Comparison of ENCODE assay signal across 8 cellular contexts in the genomic region with DNA sequence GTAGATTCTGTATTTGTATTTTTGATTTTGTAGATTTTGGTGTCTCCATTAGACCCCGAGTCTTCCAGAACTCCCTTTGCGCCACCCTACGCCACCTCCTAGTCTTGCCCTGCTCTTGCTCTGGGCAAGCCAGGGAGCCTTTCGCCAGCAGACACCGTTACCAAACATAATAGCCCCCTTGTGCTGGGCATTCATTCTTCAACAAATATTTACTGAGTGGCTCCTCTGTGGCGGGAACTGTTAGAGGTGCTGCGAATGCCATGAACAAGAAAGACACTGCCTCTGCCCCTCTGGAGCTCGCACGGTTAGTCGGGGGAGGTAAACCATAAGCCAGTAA. TPM values are rescaled to one million over a fixed set of nuclear protein-coding genes. Genes with fewer than 3 reads are reported as not detected.
DNase-seq lines count a peak whose midpoint lies in the region; ATAC-seq and TF ChIP-seq lines count a peak whose summit lies in the region.

No MANE protein-coding gene starts in this region.

- TF ChIP-seq CTCF in ascending aorta (IDR thresholded peaks at IDR 0.05), result no peak
- no peak for TF ChIP-seq CTCF in liver (IDR thresholded peaks at IDR 0.05; ENCODE audit: low read depth, low read length, missing input control)
- TF ChIP-seq CTCF in transverse colon (IDR thresholded peaks at IDR 0.05), result no peak

- peak overlapping the region; percentile 77 for H3K9ac ChIP-seq in Karpas-422 (ENCODE audit: low read length)
- H3K9ac ChIP-seq in liver (ENCODE audit: low read depth in 1 of 2, low read length in 2 of 2), result peak overlapping the region; percentile 91 to 97

- peak overlapping the region; percentile 62 for H2AFZ ChIP-seq in Karpas-422 (ENCODE audit: low read length)

- H3K27ac Mint-ChIP-seq in CD8-positive, alpha-beta memory T cell, result peak overlapping the region in 3 of 8 donors; percentile 43 to 61 (median 53)

- no peaks in the 10 kb centered on the region for H3K9me2 ChIP-seq in Karpas-422 (replicated peaks; ENCODE audit: insufficient read depth, low read length)

- no peak for TF ChIP-seq EP300 in transverse colon (IDR thresholded peaks at IDR 0.05; ENCODE audit: low read depth)

- POLR2A ChIA-PET in CD8-positive, alpha-beta memory T cell (lab: Charles Lee), result interaction anchor here (1.0 kb wide), 1 partner anchor 90 kb away, joined by 3 read pairs; the partner anchor contains the start of gene DNAJA2

- CTCF ChIA-PET in CD8-positive, alpha-beta memory T cell (lab: Charles Lee), result interaction anchor here (1.1 to 2.1 kb wide), 2 partner anchors 27 to 29 kb away, joined by 4 to 7 read pairs; no protein-coding TSS in a partner anchor

- no peak for TF ChIP-seq RAD21 in liver (IDR thresholded peaks at IDR 0.05)

- intact Hi-C loops in ascending aorta (cut with DNase I) (loop anchor here (2.0 to 5.0 kb wide), 2 partner anchors 27 to 1504 kb away; partner anchors contain the start of gene SIAH1), transverse colon (cut with DNase I; ENCODE audit: low total_unique reads) (no loop called here)

- peaks cover under 1 to 33% of the 10 kb centered on the region in 2 donors for H3K27me3 Mint-ChIP-seq in CD8-positive, alpha-beta memory T cell

- peak overlapping the region; percentile 63 for H3K4me3 ChIP-seq in CD8-positive, alpha-beta memory T cell (ENCODE audit: low read length)
- peak overlapping the region; percentile 91 for H3K4me3 ChIP-seq in Karpas-422 (ENCODE audit: low read length)
- H3K4me3 ChIP-seq in ascending aorta, result peak overlapping the region; percentile 84 to 93
- peak overlapping the region; percentile 60 to 65 (median 61) for H3K4me3 ChIP-seq in liver (ENCODE audit: low read depth in 1 of 3, low read length in 3 of 3)
- peak overlapping the region; percentile 45 to 82 (median 70) for H3K4me3 ChIP-seq in transverse colon

- H3K27me3 ChIP-seq in CD8-positive, alpha-beta memory T cell (ENCODE audit: insufficient read depth, low read length, poor library complexity, severe bottlenecking), result no peaks in the 10 kb centered on the region
- H3K27me3 ChIP-seq in Karpas-422 (ENCODE audit: low read length), result no peaks in the 10 kb centered on the region
- no peaks in the 10 kb centered on the region for H3K27me3 ChIP-seq in ascending aorta
- H3K27me3 ChIP-seq in liver (ENCODE audit: control insufficient read depth in 4 of 4, insufficient read depth in 4 of 4, low read length in 3 of 4), result no peaks in the 10 kb centered on the region
- no peaks in the 10 kb centered on the region for H3K27me3 ChIP-seq in transverse colon

- peak overlapping the region; percentile 75 for H3K4me2 ChIP-seq in Karpas-422 (ENCODE audit: low read depth, low read length, poor library complexity, severe bottlenecking)

- WGBS in liver, result 10% methylated on average over 10 of the region's 10 CpGs
- WGBS in transverse colon (ENCODE audit: low coverage in 1 of 2), 2 donors, result 6 to 19% methylated on average over 6 to 10 of the region's 10 CpGs

- DNase-seq in CD8-positive, alpha-beta memory T cell, result no peak
- DNase-seq in Karpas-422 (no peak), ascending aorta (ENCODE audit: low spot score in 2 of 2) (no peak), transverse colon (peak; percentile 17), mucosa of gallbladder (ENCODE audit: low spot score) (no peak), GDM1 (lab: John Stamatoyannopoulos, UW) (no peak)

- H3K27ac ChIP-seq in CD8-positive, alpha-beta memory T cell (ENCODE audit: low read depth, low read length), result peak overlapping the region; percentile 33
- H3K27ac ChIP-seq in Karpas-422 (ENCODE audit: low read length) (peak overlapping the region; percentile 73; the same call in 1 of the 2 replicates), ascending aorta (peak overlapping the region; percentile 41 to 42), liver (ENCODE audit: low read depth in 1 of 2, low read length in 2 of 2) (peak overlapping the region; percentile 92 to 97), transverse colon (peak overlapping the region; percentile 56 to 85 (median 78))

- H3K36me3 ChIP-seq in CD8-positive, alpha-beta memory T cell (ENCODE audit: insufficient read depth, low read length), result no peaks in the 10 kb centered on the region
- H3K36me3 ChIP-seq in Karpas-422 (ENCODE audit: insufficient read depth, low read length) (no peaks in the 10 kb centered on the region), ascending aorta (no peaks in the 10 kb centered on the region), liver (ENCODE audit: control insufficient read depth in 4 of 4, insufficient read depth in 3 of 4, low read depth in 1 of 4, low read length in 3 of 4) (peaks cover 0 to 4% (median 0%) of the 10 kb centered on the region in 4 donors), transverse colon (no peaks in the 10 kb centered on the region)

- no peaks in the 10 kb centered on the region for H3K9me3 ChIP-seq in CD8-positive, alpha-beta memory T cell (ENCODE audit: low read length)
- H3K9me3 ChIP-seq in Karpas-422 (ENCODE audit: low read length) (no peaks in the 10 kb centered on the region), ascending aorta (no peaks in the 10 kb centered on the region), liver (ENCODE audit: control insufficient read depth in 4 of 4, low read length in 3 of 4) (no peaks in the 10 kb centered on the region), transverse colon (no peaks in the 10 kb centered on the region)

- peaks cover 29% of the 10 kb centered on the region for H3K79me2 ChIP-seq in Karpas-422 (ENCODE audit: low read length)

- H3K9me3 Mint-ChIP-seq in CD8-positive, alpha-beta memory T cell, result no peaks in the 10 kb centered on the region

- no peak for ATAC-seq in HG02642 (IDR thresholded peaks at IDR 0.05; ENCODE audit: poor library complexity, unreplicated experiment)

- peaks cover 6% of the 10 kb centered on the region for H3K4me1 ChIP-seq in CD8-positive, alpha-beta memory T cell (ENCODE audit: insufficient read depth, low read length)
- peaks cover 35% of the 10 kb centered on the region for H3K4me1 ChIP-seq in Karpas-422 (ENCODE audit: low read length)
- peaks cover 0 to 6% of the 10 kb centered on the region in 2 donors for H3K4me1 ChIP-seq in ascending aorta
- peaks cover 1 to 50% (median 26%) of the 10 kb centered on the region in 4 donors for H3K4me1 ChIP-seq in liver (ENCODE audit: control insufficient read depth in 4 of 4, insufficient read depth in 4 of 4, low read length in 3 of 4)
- peaks cover 8 to 18% (median 13%) of the 10 kb centered on the region in 4 donors for H3K4me1 ChIP-seq in transverse colon

- TF ChIP-seq POLR2A in transverse colon (IDR thresholded peaks at IDR 0.05), result no peak

- H4K20me1 ChIP-seq in Karpas-422 (ENCODE audit: insufficient read depth, low read depth, low read length), result no peaks in the 10 kb centered on the region

- H3K4me1 Mint-ChIP-seq in CD8-positive, alpha-beta memory T cell, result peaks cover 7 to 18% (median 10%) of the 10 kb centered on the region in 3 donors

- in situ Hi-C loops in transverse colon (cut with MboI; ENCODE audit: low pct_ligation_motif_present in 1 of 4, low pct_unique_long_range_greater_than_20kb in 1 of 4, low sequenced_read_pairs in 3 of 4), result no loop called here

- H3K36me3 Mint-ChIP-seq in CD8-positive, alpha-beta memory T cell, result peaks cover 0 to 4% (median 0%) of the 10 kb centered on the region in 3 donors

- peak overlapping the region; percentile 78 to 93 (median 89) for H3K4me3 Mint-ChIP-seq in CD8-positive, alpha-beta memory T cell

TF ChIP-seq in liver, 16 proteins besides CTCF, POLR2A, EP300 and RAD21 (continues in another document):
- TF ChIP-seq GABPA (IDR thresholded peaks at IDR 0.05 in 1 of 2, conservative IDR thresholded peaks at IDR 0.05 in 1 of 2) (no peak), NR2F2 (IDR thresholded peaks at IDR 0.05) (no peak), FOXA1 (IDR thresholded peaks at IDR 0.05) (no peak), ATF3 (IDR thresholded peaks at IDR 0.05) (no peak), HNF4A (conservative IDR thresholded peaks at IDR 0.05) (no peak), RXRA (IDR thresholded peaks at IDR 0.05) (no peak), HNF4G (IDR thresholded peaks at IDR 0.05) (no peak), YY1 (IDR thresholded peaks at IDR 0.05) (no peak)

RNA-seq across cellular contexts. Expression of gene GPT2, which starts 0.8 kb away (rescaled TPM):
- 10 to 100 TPM; 12.5 to 16.5 TPM for total RNA-seq in CD8-positive, alpha-beta memory T cell
- polyA plus RNA-seq in CD8-positive, alpha-beta memory T cell, result 0.79 TPM
- 42.6 and 57.5 TPM in 2 replicates for total RNA-seq in Karpas-422 (2014; rRNA removed; shearing (Covaris generic); ENCODE audit: low replicate concordance)
- total RNA-seq in ascending aorta (7.9 TPM), liver (10 to 100 TPM in 1 of 2 donors, 1 to 10 TPM in 1; 6.8 to 54.3 TPM), transverse colon (10 to 100 TPM; 10.9 to 29.5 (median 16.9) TPM), mucosa of gallbladder (44.7 TPM)
- polyA plus RNA-seq in liver, result 10 to 100 TPM; 39.8 to 78.3 TPM

RNA-seq across cellular contexts. Expression of gene C16orf87, which starts 52.3 kb away (rescaled TPM):
- 10 to 100 TPM; 22.6 to 22.8 TPM for total RNA-seq in CD8-positive, alpha-beta memory T cell
- polyA plus RNA-seq in CD8-positive, alpha-beta memory T cell, result 9.1 TPM
- 25.3 and 37.8 TPM in 2 replicates for total RNA-seq in Karpas-422 (2014; rRNA removed; shearing (Covaris generic); ENCODE audit: low replicate concordance)
- total RNA-seq in ascending aorta (under 0.01 TPM), liver (1 to 10 TPM; 4.4 to 6.2 TPM), transverse colon (10 to 100 TPM in 1 of 4 donors, 1 to 10 TPM in 1, under 1 TPM in 2; 0.20 to 10.6 (median 4.4) TPM), mucosa of gallbladder (8.3 TPM)
- 10 to 100 TPM in 1 of 2 donors, 1 to 10 TPM in 1; 4.1 to 12.9 TPM for polyA plus RNA-seq in liver

Comparison
In these comparisons a context has a peak if more than half of its experiments do, and no peak if none do; other contexts are left out.
1. H3K27ac ChIP-seq: peak in every context shown above with its lines; median percentile 94 in liver; 78 in transverse colon; 73 in Karpas-422; 42 in ascending aorta; 33 in CD8-positive, alpha-beta memory T cell.